Comparison of ENCODE assay signal across 10 cellular contexts in the genomic region with DNA sequence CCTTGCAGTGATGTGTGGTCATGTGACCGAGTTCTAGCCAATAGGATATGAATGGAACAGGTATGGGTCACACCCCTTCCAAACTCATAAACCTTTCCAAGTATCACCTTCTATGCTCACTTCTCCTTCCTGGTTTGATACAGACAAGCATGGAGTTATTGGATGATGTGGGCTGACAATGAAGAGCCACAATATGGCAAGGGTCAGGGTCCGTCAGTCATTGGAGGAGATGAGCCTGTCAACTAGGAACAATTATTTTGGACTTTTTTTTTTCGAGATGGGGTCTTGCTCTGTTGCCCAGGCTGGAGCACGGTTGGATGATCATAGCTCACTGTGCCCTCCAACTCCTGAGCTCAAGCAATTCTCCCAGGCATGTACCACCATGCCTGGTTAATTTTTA.
"Had no signal": no experiment of that assay in that cellular context is flagged by ENCODE, and none has a peak within 500 bp of the region (broad histone marks: within the 10 kb centered on the region; RNA-seq: fewer than 3 reads in every experiment).

No MANE protein-coding gene starts in this region.

- H2AFZ ChIP-seq: GM23248 had no signal

- H3K27ac ChIP-seq: GM23248, HL-60 had no signal

- H3K4me3 ChIP-seq: GM23248, HAP-1 had no signal

- H3K4me1 ChIP-seq: HAP-1 had no signal

- FAIRE-seq: HTR-8/SVneo had no signal

- H3K36me3 ChIP-seq: HAP-1 had no signal

- ATAC-seq: HCT116 had no signal

- DNase-seq: GM23248, GOT3, H7, HFFc6, KG1 had no signal

- H3K9me3 ChIP-seq: HAP-1 had no signal

- H3K9ac ChIP-seq: GM23248 had no signal

- H3K27ac Mint-ChIP-seq: HFFc6, IgD-negative memory B cell had no signal

- H3K36me3 Mint-ChIP-seq: IgD-negative memory B cell had no signal
